ENCODE assay signal across 1 cellular context in genomic region chr1:1785666-1786065, GRCh38.
TF ChIP-seq lines count a peak whose summit lies in the region.

No MANE protein-coding gene starts in this region.

TF ChIP-seq in endothelial cell of umbilical vein, 7 proteins besides CTCF, POLR2A, EP300 and RAD21 (continued from another document):
- TF ChIP-seq GATA2 (IDR thresholded peaks at IDR 0.05; ENCODE audit: insufficient read depth, insufficient read length, low read depth, low read length), result no peak
- TF ChIP-seq EZH2 (IDR thresholded peaks at IDR 0.05; ENCODE audit: borderline replicate concordance, low read depth, low read length, severe bottlenecking), result no peak
